8 cellular contexts compared by ENCODE assay signal in the genomic region with DNA sequence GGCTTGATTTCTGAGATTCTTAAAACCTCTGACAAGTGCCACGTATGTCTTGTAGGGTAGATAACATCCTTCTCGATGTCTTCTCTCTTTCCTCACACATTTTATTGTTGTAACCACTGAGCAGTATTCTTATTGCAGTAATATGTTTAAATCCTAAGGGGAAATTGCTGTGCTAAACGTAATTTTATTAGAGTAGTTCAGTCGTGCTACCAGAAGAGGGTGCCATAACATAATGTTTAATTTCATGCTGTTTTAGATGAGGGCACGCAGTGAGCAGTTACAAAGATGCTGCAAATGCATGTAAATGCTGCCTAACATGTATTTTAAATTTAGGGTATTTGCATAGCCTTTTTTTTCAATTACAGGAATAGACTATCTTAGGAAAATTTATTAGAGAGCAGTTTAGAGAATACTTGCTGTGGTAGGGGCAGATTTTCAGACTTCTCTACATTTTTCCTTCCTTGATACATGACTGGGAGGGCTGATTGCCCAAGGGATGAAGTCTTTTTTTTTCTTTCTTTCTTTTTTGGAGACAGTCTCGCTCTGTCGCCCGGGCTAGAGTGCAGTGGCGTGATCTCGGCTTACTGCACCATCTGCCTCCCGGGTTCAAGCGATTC. TPM values are rescaled to one million over a fixed set of nuclear protein-coding genes. Genes with fewer than 3 reads are reported as not detected.
DNase-seq lines count a peak whose midpoint lies in the region; ATAC-seq, FAIRE-seq and TF ChIP-seq lines count a peak whose summit lies in the region.

No MANE protein-coding gene starts in this region.

- H3K9me3 Mint-ChIP-seq in astrocyte (ENCODE audit: unreplicated experiment) = no peaks in the 10 kb centered on the region
- H3K9me3 Mint-ChIP-seq in stimulated activated naive B cell treated with anti-CD40 and anti-IgM and Interleukin-4, amounts not matched to agents 10 μg/mL and 1 μg/mL and 100 μg/mL, for 72 hours = no peaks in the 10 kb centered on the region
- H3K9me3 Mint-ChIP-seq in T-helper 2 cell treated with Interferon-gamma antibody and Interleukin-4, amounts not matched to agents 5 μg/mL and 100 μg/mL, for 36 hours = no peaks in the 10 kb centered on the region

- WGBS in hepatocyte (ENCODE audit: low lambda C conversion rate, missing lambda C conversion rate) = 68% methylated on average over 12 of the region's 12 CpGs

- FAIRE-seq in GM19239 (lab: Jason Lieb, UNC) = peak; percentile 84
- FAIRE-seq in astrocyte (lab: Jason Lieb, UNC) = peak; percentile 80

- no peak overlapping the region for H3K27ac ChIP-seq in astrocyte (ENCODE audit: low read depth, low read length)
- H3K27ac ChIP-seq in hepatocyte = no peak overlapping the region

- no peak overlapping the region for H3K4me3 Mint-ChIP-seq in astrocyte (ENCODE audit: unreplicated experiment)
- no peak overlapping the region for H3K4me3 Mint-ChIP-seq in stimulated activated naive B cell treated with anti-CD40 and anti-IgM and Interleukin-4, amounts not matched to agents 10 μg/mL and 1 μg/mL and 100 μg/mL, for 72 hours
- H3K4me3 Mint-ChIP-seq in T-helper 2 cell treated with Interferon-gamma antibody and Interleukin-4, amounts not matched to agents 5 μg/mL and 100 μg/mL, for 36 hours = no peak overlapping the region

- H3K27me3 Mint-ChIP-seq in astrocyte (ENCODE audit: low read depth, unreplicated experiment) = no peaks in the 10 kb centered on the region
- no peaks in the 10 kb centered on the region for H3K27me3 Mint-ChIP-seq in stimulated activated naive B cell treated with anti-CD40 and anti-IgM and Interleukin-4, amounts not matched to agents 10 μg/mL and 1 μg/mL and 100 μg/mL, for 72 hours
- no peaks in the 10 kb centered on the region for H3K27me3 Mint-ChIP-seq in T-helper 2 cell treated with Interferon-gamma antibody and Interleukin-4, amounts not matched to agents 5 μg/mL and 100 μg/mL, for 36 hours (ENCODE audit: low read depth)

- peaks cover 10% of the 10 kb centered on the region for H3K36me3 Mint-ChIP-seq in astrocyte (ENCODE audit: low read depth, unreplicated experiment)
- H3K36me3 Mint-ChIP-seq in stimulated activated naive B cell treated with anti-CD40 and anti-IgM and Interleukin-4, amounts not matched to agents 10 μg/mL and 1 μg/mL and 100 μg/mL, for 72 hours = peaks cover 25 to 47% of the 10 kb centered on the region in 2 donors
- peaks cover 17% of the 10 kb centered on the region for H3K36me3 Mint-ChIP-seq in T-helper 2 cell treated with Interferon-gamma antibody and Interleukin-4, amounts not matched to agents 5 μg/mL and 100 μg/mL, for 36 hours (ENCODE audit: low read depth)

- H3K4me3 ChIP-seq in astrocyte (ENCODE audit: insufficient read depth, low read depth, low read length) (no peak overlapping the region), hepatocyte (no peak overlapping the region)

- H3K4me2 ChIP-seq in astrocyte (ENCODE audit: low read length) (no peak overlapping the region), hepatocyte (no peak overlapping the region)

- no peaks in the 10 kb centered on the region for H3K4me1 ChIP-seq in astrocyte (ENCODE audit: insufficient read depth, low read length)
- no peaks in the 10 kb centered on the region for H3K4me1 ChIP-seq in hepatocyte (ENCODE audit: insufficient read depth)

- H3K27me3 ChIP-seq in astrocyte (ENCODE audit: insufficient read depth, low read length) (no peaks in the 10 kb centered on the region), hepatocyte (no peaks in the 10 kb centered on the region)

- H3K9me2 ChIP-seq in hepatocyte (replicated peaks; ENCODE audit: insufficient read depth) = no peaks in the 10 kb centered on the region

- no peak overlapping the region for H3K9ac ChIP-seq in astrocyte (ENCODE audit: low read length)

- DNase-seq in COLO829 (ENCODE audit: low spot score) (peak; percentile 13), GM19239 (ENCODE audit: insufficient read length, low spot score) (no peak), NCI-H2171 treated with DMSO at 0.1 percent for 48 hours (lab: John Stamatoyannopoulos, UW) (peak; percentile 76), astrocyte (ENCODE audit: low read depth) (peak; percentile 12), hepatocyte (ENCODE audit: low spot score) (peak; percentile 66)
- no peak for DNase-seq in stimulated activated naive B cell treated with anti-CD40 and anti-IgM and Interleukin-4, amounts not matched to agents 10 μg/mL and 1 μg/mL and 100 μg/mL, for 72 hours
- no peak for DNase-seq in stimulated activated CD8-positive, alpha-beta memory T cell treated with anti-CD3 and anti-CD28 coated beads, Interleukin-4, amount 100 ng/mL, for 48 hours
- DNase-seq in T-helper 2 cell treated with Interferon-gamma antibody and Interleukin-4, amounts not matched to agents 5 μg/mL and 100 μg/mL, for 36 hours (ENCODE audit: low spot score) = no peak

- H3K79me2 ChIP-seq in astrocyte (ENCODE audit: insufficient read depth, low read length) = no peaks in the 10 kb centered on the region
- no peaks in the 10 kb centered on the region for H3K79me2 ChIP-seq in hepatocyte

- no peaks in the 10 kb centered on the region for H3K4me1 Mint-ChIP-seq in astrocyte (ENCODE audit: low read depth, unreplicated experiment)
- no peaks in the 10 kb centered on the region for H3K4me1 Mint-ChIP-seq in stimulated activated naive B cell treated with anti-CD40 and anti-IgM and Interleukin-4, amounts not matched to agents 10 μg/mL and 1 μg/mL and 100 μg/mL, for 72 hours
- H3K4me1 Mint-ChIP-seq in T-helper 2 cell treated with Interferon-gamma antibody and Interleukin-4, amounts not matched to agents 5 μg/mL and 100 μg/mL, for 36 hours (ENCODE audit: low read depth) = peaks cover 4% of the 10 kb centered on the region

- ATAC-seq in stimulated activated naive B cell treated with anti-CD40 and anti-IgM and Interleukin-4, amounts not matched to agents 10 μg/mL and 1 μg/mL and 100 μg/mL, for 72 hours (replicated peaks) = peak; percentile 54 to 61

- no peak overlapping the region for H3K27ac Mint-ChIP-seq in astrocyte (ENCODE audit: unreplicated experiment)
- no peak overlapping the region for H3K27ac Mint-ChIP-seq in stimulated activated naive B cell treated with anti-CD40 and anti-IgM and Interleukin-4, amounts not matched to agents 10 μg/mL and 1 μg/mL and 100 μg/mL, for 72 hours
- H3K27ac Mint-ChIP-seq in T-helper 2 cell treated with Interferon-gamma antibody and Interleukin-4, amounts not matched to agents 5 μg/mL and 100 μg/mL, for 36 hours = no peak overlapping the region

- H2AFZ ChIP-seq in astrocyte (ENCODE audit: low read depth, low read length) (no peak overlapping the region), hepatocyte (no peak overlapping the region)

- H4K20me1 ChIP-seq in astrocyte (ENCODE audit: insufficient read depth, low read length) (peaks cover 7% of the 10 kb centered on the region), hepatocyte (ENCODE audit: insufficient read depth, poor library complexity, severe bottlenecking) (no peaks in the 10 kb centered on the region)

- H3K36me3 ChIP-seq in astrocyte (ENCODE audit: insufficient read depth, low read length) (peaks cover 15% of the 10 kb centered on the region), hepatocyte (replicated peaks; ENCODE audit: insufficient read depth, low read depth) (no peaks in the 10 kb centered on the region)

- TF ChIP-seq CTCF in astrocyte (IDR thresholded peaks at IDR 0.05; ENCODE audit: insufficient read depth, low read depth, low read length) (peak; percentile 78), hepatocyte (IDR thresholded peaks at IDR 0.05; ENCODE audit: poor library complexity) (peak; percentile 78)

- H3K9me3 ChIP-seq in astrocyte (ENCODE audit: insufficient read depth, low read depth, low read length) = no peaks in the 10 kb centered on the region
- no peaks in the 10 kb centered on the region for H3K9me3 ChIP-seq in hepatocyte (ENCODE audit: low read depth)

RNA-seq across cellular contexts. Expression of a gene that starts 51.7 kb away (rescaled TPM):
- 18.0 and 20.9 TPM in 2 replicates for total RNA-seq in astrocyte
- total RNA-seq in hepatocyte = 10.9 TPM in 2 replicates
- 2.1 and 3.4 TPM in 2 replicates for polyA plus RNA-seq in hepatocyte

Comparison
In these comparisons a context has a peak if more than half of its experiments do, and no peak if none do; other contexts are left out.
1. DNase-seq: peak in COLO829 (single experiment), NCI-H2171 treated with DMSO at 0.1 percent for 48 hours (single experiment), astrocyte (single experiment) and hepatocyte (single experiment); none in GM19239 (single experiment), stimulated activated naive B cell treated with anti-CD40 and anti-IgM and Interleukin-4, amounts not matched to agents 10 μg/mL and 1 μg/mL and 100 μg/mL, for 72 hours (single experiment), stimulated activated CD8-positive, alpha-beta memory T cell treated with anti-CD3 and anti-CD28 coated beads, Interleukin-4, amount 100 ng/mL, for 48 hours (single experiment) and T-helper 2 cell treated with Interferon-gamma antibody and Interleukin-4, amounts not matched to agents 5 μg/mL and 100 μg/mL, for 36 hours (single experiment).